ENCODE assay signal across 27 cellular contexts in genomic region chr7:10931161-10931560, GRCh38.
"Had no signal": no experiment of that assay in that cellular context is flagged by ENCODE, and none has a peak within 500 bp of the region (broad histone marks: within the 10 kb centered on the region; RNA-seq: fewer than 3 reads in every experiment).

No MANE protein-coding gene starts in this region.

- H3K4me3 ChIP-seq: esophagus squamous epithelium, gastroesophageal sphincter, left ventricle myocardium inferior, lower lobe of right lung, psoas muscle, spleen, stomach, thoracic aorta, transverse colon had no signal

- ATAC-seq: effector memory CD8-positive, alpha-beta T cell; gastroesophageal sphincter; lower lobe of right lung; sciatic nerve; stimulated activated naive B cell treated with anti-CD40 and anti-IgM and Interleukin-4, amounts not matched to agents 10 μg/mL and 1 μg/mL and 100 μg/mL, for 72 hours had no signal

- H3K27ac ChIP-seq: esophagus squamous epithelium, left ventricle myocardium inferior, lower lobe of right lung, parathyroid adenoma, psoas muscle, transverse colon had no signal

- H3K27me3 Mint-ChIP-seq: dendritic cell treated with granulocyte-macrophage colony-stimulating factor and Interleukin-4, amounts not matched to agents 40 ng/mL and 50 ng/mL, for 4 days; effector memory CD8-positive, alpha-beta T cell; memory B cell; naive B cell; stimulated activated naive B cell treated with anti-CD40 and anti-IgM and Interleukin-4, amounts not matched to agents 10 μg/mL and 1 μg/mL and 100 μg/mL, for 72 hours had no signal

- H3K4me3 Mint-ChIP-seq: dendritic cell treated with granulocyte-macrophage colony-stimulating factor and Interleukin-4, amounts not matched to agents 40 ng/mL and 50 ng/mL, for 4 days; effector memory CD8-positive, alpha-beta T cell; memory B cell; naive B cell; nephron; stimulated activated naive B cell treated with anti-CD40 and anti-IgM and Interleukin-4, amounts not matched to agents 10 μg/mL and 1 μg/mL and 100 μg/mL, for 72 hours had no signal

- H3K4me1 ChIP-seq: parathyroid adenoma had no signal

- H3K9me3 Mint-ChIP-seq: dendritic cell treated with granulocyte-macrophage colony-stimulating factor and Interleukin-4, amounts not matched to agents 40 ng/mL and 50 ng/mL, for 4 days; effector memory CD8-positive, alpha-beta T cell; memory B cell; naive B cell; nephron; stimulated activated naive B cell treated with anti-CD40 and anti-IgM and Interleukin-4, amounts not matched to agents 10 μg/mL and 1 μg/mL and 100 μg/mL, for 72 hours had no signal

- H3K9me3 ChIP-seq: esophagus squamous epithelium, gastroesophageal sphincter, left ventricle myocardium inferior, lower lobe of right lung, psoas muscle, spleen, stomach, thoracic aorta, transverse colon had no signal

- H3K27ac Mint-ChIP-seq: dendritic cell treated with granulocyte-macrophage colony-stimulating factor and Interleukin-4, amounts not matched to agents 40 ng/mL and 50 ng/mL, for 4 days; effector memory CD8-positive, alpha-beta T cell; nephron; stimulated activated naive B cell treated with anti-CD40 and anti-IgM and Interleukin-4, amounts not matched to agents 10 μg/mL and 1 μg/mL and 100 μg/mL, for 72 hours had no signal

- H3K9ac ChIP-seq: parathyroid adenoma had no signal

- DNase-seq: effector memory CD8-positive, alpha-beta T cell; esophagus squamous epithelium; foreskin fibroblast; glutamatergic neuron; kidney; left cardiac atrium; left ventricle myocardium inferior; lower lobe of right lung; midbrain; naive B cell; psoas muscle; retina; spleen; stimulated activated CD4-positive, alpha-beta T cell treated with anti-CD3 and anti-CD28 coated beads, Interleukin-15, amount 100 ng/mL, for 24 hours; stimulated activated CD4-positive, alpha-beta T cell treated with anti-CD3 and anti-CD28 coated beads, Interleukin-1b, Interleukin-23, amount 100 ng/mL, for 48 hours; stimulated activated CD4-positive, alpha-beta T cell treated with anti-CD3 and anti-CD28 coated beads, Interleukin-4, amount 100 ng/mL, for 24 hours; stimulated activated naive B cell treated with anti-CD40 and anti-IgM and Interleukin-4, amounts not matched to agents 10 μg/mL and 1 μg/mL and 100 μg/mL, for 72 hours; stomach; substantia nigra; transverse colon had no signal

- H3K27me3 ChIP-seq: esophagus squamous epithelium, gastroesophageal sphincter, spleen, stomach, transverse colon had no signal
